8 cellular contexts compared by ENCODE assay signal in the genomic region with DNA sequence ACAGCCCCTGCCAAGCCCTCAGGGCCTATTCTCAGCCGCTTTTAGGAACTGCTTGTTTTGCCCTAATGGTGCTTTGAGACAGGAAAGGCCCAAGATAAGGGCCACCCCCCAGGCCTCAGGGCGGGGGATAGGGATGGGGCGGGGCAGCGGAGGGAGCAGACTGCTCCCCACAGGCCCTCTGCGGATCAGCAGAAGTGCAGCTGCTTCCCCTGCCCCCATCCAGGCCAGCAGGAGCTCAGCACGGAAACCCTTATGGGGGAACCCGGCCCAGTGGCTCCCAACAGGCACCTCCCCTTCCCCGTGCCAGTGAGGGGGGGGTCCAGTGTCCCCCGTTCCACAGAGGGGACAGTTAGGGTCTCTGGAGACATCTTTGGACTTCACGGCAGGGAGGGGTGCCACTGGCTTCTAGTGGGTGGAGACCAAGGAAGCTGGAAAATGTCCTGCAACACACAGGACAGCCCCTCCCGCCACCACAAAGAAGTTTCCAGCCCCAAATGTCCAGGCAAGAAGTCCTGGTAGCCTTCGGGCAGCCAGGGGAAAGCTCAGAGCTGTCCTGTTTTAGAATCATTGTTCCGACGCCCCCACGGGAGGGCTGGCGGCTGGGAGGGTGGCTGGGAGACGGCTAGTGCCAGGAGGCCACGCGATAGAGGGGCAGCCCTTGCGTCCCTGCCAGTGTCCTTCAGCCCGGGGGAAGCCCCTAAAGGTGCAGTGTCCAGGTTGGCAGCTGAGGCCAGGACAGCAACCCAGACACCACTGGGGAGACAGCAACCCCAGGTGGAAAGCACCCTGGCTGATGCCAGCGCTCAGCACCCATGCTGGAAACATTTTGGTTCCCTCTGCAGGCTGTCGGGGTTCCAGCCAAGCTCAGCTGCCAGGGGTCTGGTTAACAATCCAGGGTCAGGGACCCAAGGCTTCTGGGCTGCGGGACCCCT. TPM values are rescaled to one million over a fixed set of nuclear protein-coding genes. Genes with fewer than 3 reads are reported as not detected.
DNase-seq lines count a peak whose midpoint lies in the region; ATAC-seq and TF ChIP-seq lines count a peak whose summit lies in the region.

No MANE protein-coding gene starts in this region.

- H3K4me1 Mint-ChIP-seq in osteocyte (ENCODE audit: unreplicated experiment) = peaks cover 5% of the 10 kb centered on the region

- ATAC-seq in GM21619 (IDR thresholded peaks at IDR 0.05; ENCODE audit: unreplicated experiment) = peak; percentile 42

- peaks cover 6% of the 10 kb centered on the region for H3K27me3 Mint-ChIP-seq in osteocyte (ENCODE audit: unreplicated experiment)

- H3K9me3 Mint-ChIP-seq in osteocyte (ENCODE audit: unreplicated experiment) = no peaks in the 10 kb centered on the region

- H3K27ac Mint-ChIP-seq in osteocyte (ENCODE audit: unreplicated experiment) = no peak overlapping the region

- H3K36me3 Mint-ChIP-seq in osteocyte (ENCODE audit: unreplicated experiment) = no peaks in the 10 kb centered on the region

- no peak overlapping the region for H3K4me3 Mint-ChIP-seq in osteocyte (ENCODE audit: unreplicated experiment)

- H3K9me2 ChIP-seq in Karpas-422 (replicated peaks; ENCODE audit: insufficient read depth, low read length) = no peaks in the 10 kb centered on the region

- TF ChIP-seq CTCF in coronary artery (IDR thresholded peaks at IDR 0.05) (no peak), osteocyte (IDR thresholded peaks at IDR 0.05) (no peak)

- H3K27me3 ChIP-seq in Karpas-422 (ENCODE audit: low read length) = no peaks in the 10 kb centered on the region; the same call in 1 of the 2 replicates

- H3K27ac ChIP-seq in coronary artery = peak overlapping the region in 1 of 2 donors; percentile 34
- no peak overlapping the region for H3K27ac ChIP-seq in Karpas-422 (ENCODE audit: low read length)

- DNase-seq in ELR (ENCODE audit: low read depth) (peak; percentile 22), NCI-H345 (lab: John Stamatoyannopoulos, UW) (peak; percentile 57), coronary artery (ENCODE audit: low spot score) (no peak), pons (ENCODE audit: low spot score) (peak; percentile 42), osteocyte (ENCODE audit: extremely low spot score, unreplicated experiment) (no peak), Karpas-422 (no peak), kidney tubule cell (ENCODE audit: low spot score) (no peak)

- no peaks in the 10 kb centered on the region for H3K9me3 ChIP-seq in Karpas-422 (ENCODE audit: low read length)

- no peak overlapping the region for H3K4me2 ChIP-seq in Karpas-422 (ENCODE audit: low read depth, low read length, poor library complexity, severe bottlenecking)

- H3K79me2 ChIP-seq in Karpas-422 (ENCODE audit: low read length) = no peaks in the 10 kb centered on the region

- H4K20me1 ChIP-seq in Karpas-422 (ENCODE audit: insufficient read depth, low read depth, low read length) = no peaks in the 10 kb centered on the region; the same call in 1 of the 2 replicates

- H3K36me3 ChIP-seq in Karpas-422 (ENCODE audit: insufficient read depth, low read length) = no peaks in the 10 kb centered on the region

- peak overlapping the region; percentile 49 for H3K4me3 ChIP-seq in coronary artery
- no peak overlapping the region for H3K4me3 ChIP-seq in Karpas-422 (ENCODE audit: low read length)

- no peak overlapping the region for H3K9ac ChIP-seq in Karpas-422 (ENCODE audit: low read length)

- no peaks in the 10 kb centered on the region for H3K4me1 ChIP-seq in Karpas-422 (ENCODE audit: low read length)

- no peak overlapping the region for H2AFZ ChIP-seq in Karpas-422 (ENCODE audit: low read length)

RNA-seq across cellular contexts. Expression of gene GPR132, which starts 10.4 kb away (rescaled TPM):
- 0.16 and 0.24 TPM in 2 replicates for total RNA-seq in osteocyte
- not detected in 2 replicates for total RNA-seq in Karpas-422 (2014; rRNA removed; shearing (Covaris generic); ENCODE audit: low replicate concordance)

RNA-seq across cellular contexts. Expression of gene CDCA4, which starts 54.7 kb away (rescaled TPM):
- 14.6 and 17.4 TPM in 2 replicates for total RNA-seq in osteocyte
- 25.2 and 33.5 TPM in 2 replicates for total RNA-seq in Karpas-422 (2014; rRNA removed; shearing (Covaris generic); ENCODE audit: low replicate concordance)

Comparison
In these comparisons a context has a peak if more than half of its experiments do, and no peak if none do; other contexts are left out.
1. DNase-seq: peak in ELR (single experiment), NCI-H345 (single experiment) and pons (single experiment); none in coronary artery (single experiment), osteocyte (single experiment), Karpas-422 (single experiment) and kidney tubule cell (single experiment).